Comparison of ENCODE assay signal across 28 cellular contexts in the genomic region with DNA sequence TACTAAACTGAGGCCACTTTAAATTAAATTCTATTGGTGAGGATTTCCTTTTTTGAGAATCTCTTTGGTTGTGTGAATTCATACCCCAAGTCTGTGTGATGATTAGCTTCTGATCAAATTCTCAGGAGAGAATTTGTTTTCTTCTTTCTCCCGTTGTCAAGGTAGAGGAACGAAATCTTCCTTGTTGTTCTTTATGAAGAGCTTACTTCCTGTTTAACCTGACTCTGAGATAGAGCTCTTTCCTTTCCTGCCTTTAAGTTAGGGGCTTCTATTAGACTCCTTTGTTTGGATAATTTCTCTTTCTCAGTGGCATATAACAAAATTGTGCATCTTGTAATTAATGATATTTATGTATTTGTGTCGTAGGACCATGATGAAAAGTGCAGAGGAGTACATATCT.
"Had no signal": no experiment of that assay in that cellular context is flagged by ENCODE, and none has a peak within 500 bp of the region (broad histone marks: within the 10 kb centered on the region; RNA-seq: fewer than 3 reads in every experiment).

No MANE protein-coding gene starts in this region.

- FAIRE-seq: colon, endothelial cell of umbilical vein, frontal cortex had no signal

- H3K9me3 Mint-ChIP-seq: activated CD4-positive, alpha-beta memory T cell treated with anti-CD3 and anti-CD28 coated beads for 36 hours; activated CD4-positive, alpha-beta T cell treated with anti-CD3 and anti-CD28 coated beads, Interleukin-2, amount 10 ng/mL, durations not matched to agents 24 days and 14 days; activated naive CD4-positive, alpha-beta T cell treated with anti-CD3 and anti-CD28 coated beads for 36 hours; activated naive CD4-positive, alpha-beta T cell treated with anti-CD3 and anti-CD28 coated beads, Interleukin-2, amount 50 U/mL, for 24 hours; activated naive CD8-positive, alpha-beta T cell treated with anti-CD3 and anti-CD28 coated beads for 36 hours; activated naive CD8-positive, alpha-beta T cell treated with anti-CD3 and anti-CD28 coated beads, Interleukin-2, amount 50 U/mL, for 24 hours; activated T-cell treated with anti-CD3 and anti-CD28 coated beads, Interleukin-2, amount 50 U/mL, for 24 hours; activated T-helper 1 cell treated with anti-CD3 and anti-CD28 coated beads, Interleukin-12 subunit alpha, Interleukin-12 subunit beta, Interleukin-2, Interleukin-4 antibody, amounts not matched to agents 30 ng/mL and 10 ng/mL and 1 ng/mL, durations not matched to agents 14 hours and 24 hours and 36 hours; activated T-helper 2 cell treated with anti-CD3 and anti-CD28 coated beads, Interferon-gamma antibody, Interleukin-2, Interleukin-4, amounts not matched to agents 10 μg/mL and 5 μg/mL and 100 μg/mL, durations not matched to agents 14 hours and 24 hours and 36 hours had no signal

- ATAC-seq: activated CD4-positive, alpha-beta T cell treated with anti-CD3 and anti-CD28 coated beads for 36 hours; activated naive CD8-positive, alpha-beta T cell treated with anti-CD3 and anti-CD28 coated beads, Interleukin-2, amount 50 U/mL, for 24 hours; body of pancreas; effector memory CD8-positive, alpha-beta T cell had no signal

- H3K4me1 Mint-ChIP-seq: activated CD4-positive, alpha-beta T cell treated with anti-CD3 and anti-CD28 coated beads for 36 hours; activated CD4-positive, alpha-beta T cell treated with anti-CD3 and anti-CD28 coated beads, Interleukin-2, amount 10 ng/mL, durations not matched to agents 24 days and 14 days; activated naive CD4-positive, alpha-beta T cell treated with anti-CD3 and anti-CD28 coated beads, Interleukin-2, amount 50 U/mL, for 24 hours; activated naive CD8-positive, alpha-beta T cell treated with anti-CD3 and anti-CD28 coated beads for 36 hours; activated naive CD8-positive, alpha-beta T cell treated with anti-CD3 and anti-CD28 coated beads, Interleukin-2, amount 50 U/mL, for 24 hours had no signal

- H3K36me3 Mint-ChIP-seq: activated CD4-positive, alpha-beta memory T cell treated with anti-CD3 and anti-CD28 coated beads for 36 hours; activated naive CD4-positive, alpha-beta T cell treated with anti-CD3 and anti-CD28 coated beads, Interleukin-2, amount 50 U/mL, for 24 hours; activated naive CD8-positive, alpha-beta T cell treated with anti-CD3 and anti-CD28 coated beads for 36 hours had no signal

- DNase-seq: activated CD4-positive, alpha-beta memory T cell treated with anti-CD3 and anti-CD28 coated beads for 36 hours; activated CD4-positive, alpha-beta T cell treated with anti-CD3 and anti-CD28 coated beads for 36 hours; activated CD4-positive, alpha-beta T cell treated with anti-CD3 and anti-CD28 coated beads, Interleukin-2, amount 10 ng/mL, durations not matched to agents 24 days and 14 days; activated CD4-positive, CD25-positive, alpha-beta regulatory T cell; activated CD4-positive, CD25-positive, alpha-beta regulatory T cell treated with anti-CD3 and anti-CD28 coated beads, Interleukin-2, amount 50 U/mL, for 72 hours; activated CD8-positive, alpha-beta memory T cell treated with anti-CD3 and anti-CD28 coated beads, Interleukin-2, amount 50 U/mL, for 48 hours; activated effector memory CD4-positive, alpha-beta T cell treated with anti-CD3 and anti-CD28 coated beads, Interleukin-2, amount 50 U/mL, for 16 hours; activated naive CD4-positive, alpha-beta T cell treated with anti-CD3 and anti-CD28 coated beads for 36 hours; activated naive CD8-positive, alpha-beta T cell treated with anti-CD3 and anti-CD28 coated beads for 36 hours; activated naive CD8-positive, alpha-beta T cell treated with anti-CD3 and anti-CD28 coated beads, Interleukin-2, amount 50 U/mL, for 24 hours; activated T-cell treated with anti-CD3 and anti-CD28 coated beads for 4 hours; activated T-cell treated with anti-CD3 and anti-CD28 coated beads, Interleukin-2, amount 50 U/mL, for 24 hours; adrenal gland; amygdala; aorta; body of pancreas; cortex of kidney; dermis blood vessel endothelial cell; effector CD4-positive, alpha-beta T cell; effector memory CD8-positive, alpha-beta T cell; esophagus squamous epithelium; T-helper 2 cell had no signal

- H3K4me3 Mint-ChIP-seq: activated CD4-positive, alpha-beta memory T cell treated with anti-CD3 and anti-CD28 coated beads for 36 hours; activated CD4-positive, alpha-beta T cell treated with anti-CD3 and anti-CD28 coated beads for 36 hours; activated CD4-positive, alpha-beta T cell treated with anti-CD3 and anti-CD28 coated beads, Interleukin-2, amount 10 ng/mL, durations not matched to agents 24 days and 14 days; activated naive CD4-positive, alpha-beta T cell treated with anti-CD3 and anti-CD28 coated beads for 36 hours; activated naive CD4-positive, alpha-beta T cell treated with anti-CD3 and anti-CD28 coated beads, Interleukin-2, amount 50 U/mL, for 24 hours; activated naive CD8-positive, alpha-beta T cell treated with anti-CD3 and anti-CD28 coated beads for 36 hours; activated naive CD8-positive, alpha-beta T cell treated with anti-CD3 and anti-CD28 coated beads, Interleukin-2, amount 50 U/mL, for 24 hours; activated T-cell treated with anti-CD3 and anti-CD28 coated beads, Interleukin-2, amount 50 U/mL, for 24 hours; activated T-helper 1 cell treated with anti-CD3 and anti-CD28 coated beads, Interleukin-12 subunit alpha, Interleukin-12 subunit beta, Interleukin-2, Interleukin-4 antibody, amounts not matched to agents 30 ng/mL and 10 ng/mL and 1 ng/mL, durations not matched to agents 14 hours and 24 hours and 36 hours; effector memory CD8-positive, alpha-beta T cell had no signal

- H3K27ac Mint-ChIP-seq: activated CD4-positive, alpha-beta memory T cell treated with anti-CD3 and anti-CD28 coated beads for 36 hours; activated CD4-positive, alpha-beta T cell treated with anti-CD3 and anti-CD28 coated beads for 36 hours; activated CD4-positive, alpha-beta T cell treated with anti-CD3 and anti-CD28 coated beads, Interleukin-2, amount 10 ng/mL, durations not matched to agents 24 days and 14 days; activated naive CD4-positive, alpha-beta T cell treated with anti-CD3 and anti-CD28 coated beads for 36 hours; activated naive CD4-positive, alpha-beta T cell treated with anti-CD3 and anti-CD28 coated beads, Interleukin-2, amount 50 U/mL, for 24 hours; activated naive CD8-positive, alpha-beta T cell treated with anti-CD3 and anti-CD28 coated beads for 36 hours; activated naive CD8-positive, alpha-beta T cell treated with anti-CD3 and anti-CD28 coated beads, Interleukin-2, amount 50 U/mL, for 24 hours; activated T-cell treated with anti-CD3 and anti-CD28 coated beads, Interleukin-2, amount 50 U/mL, for 24 hours; activated T-helper 1 cell treated with anti-CD3 and anti-CD28 coated beads, Interleukin-12 subunit alpha, Interleukin-12 subunit beta, Interleukin-2, Interleukin-4 antibody, amounts not matched to agents 30 ng/mL and 10 ng/mL and 1 ng/mL, durations not matched to agents 14 hours and 24 hours and 36 hours; activated T-helper 2 cell treated with anti-CD3 and anti-CD28 coated beads, Interferon-gamma antibody, Interleukin-2, Interleukin-4, amounts not matched to agents 10 μg/mL and 5 μg/mL and 100 μg/mL, durations not matched to agents 14 hours and 24 hours and 36 hours; effector memory CD8-positive, alpha-beta T cell had no signal

- H3K27me3 Mint-ChIP-seq: activated CD4-positive, alpha-beta memory T cell treated with anti-CD3 and anti-CD28 coated beads for 36 hours; activated CD4-positive, alpha-beta T cell treated with anti-CD3 and anti-CD28 coated beads for 36 hours; activated CD4-positive, alpha-beta T cell treated with anti-CD3 and anti-CD28 coated beads, Interleukin-2, amount 10 ng/mL, durations not matched to agents 24 days and 14 days; activated naive CD4-positive, alpha-beta T cell treated with anti-CD3 and anti-CD28 coated beads, Interleukin-2, amount 50 U/mL, for 24 hours; activated naive CD8-positive, alpha-beta T cell treated with anti-CD3 and anti-CD28 coated beads for 36 hours; activated naive CD8-positive, alpha-beta T cell treated with anti-CD3 and anti-CD28 coated beads, Interleukin-2, amount 50 U/mL, for 24 hours; activated T-cell treated with anti-CD3 and anti-CD28 coated beads, Interleukin-2, amount 50 U/mL, for 24 hours; effector memory CD8-positive, alpha-beta T cell had no signal
